In the genomic region with DNA sequence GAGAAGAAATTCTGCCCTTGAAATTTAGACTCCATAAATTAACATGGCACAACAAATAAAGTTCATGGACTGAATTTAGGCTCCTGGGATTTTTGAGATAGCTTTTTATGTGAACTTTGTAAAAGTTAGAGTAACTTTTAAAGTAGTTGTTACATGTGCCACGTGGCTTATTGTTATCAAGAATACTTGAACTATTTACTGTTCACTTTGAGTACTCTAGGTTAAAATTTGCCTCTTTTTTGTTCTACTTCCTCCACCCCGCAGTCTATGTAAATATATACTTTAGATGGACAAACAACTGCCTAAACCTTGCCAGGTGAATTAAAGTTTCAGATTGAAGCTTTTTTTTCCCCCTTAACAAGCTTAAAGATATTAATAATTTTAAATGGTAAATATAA, we compare ENCODE assay signal across 3 cellular contexts.
TF ChIP-seq lines count a peak whose summit lies in the region.

No MANE protein-coding gene starts in this region.

TF ChIP-seq in SK-N-SH, 30 proteins besides CTCF, POLR2A, EP300 and RAD21 (continued from another document):
- TF ChIP-seq, protein P1, sequence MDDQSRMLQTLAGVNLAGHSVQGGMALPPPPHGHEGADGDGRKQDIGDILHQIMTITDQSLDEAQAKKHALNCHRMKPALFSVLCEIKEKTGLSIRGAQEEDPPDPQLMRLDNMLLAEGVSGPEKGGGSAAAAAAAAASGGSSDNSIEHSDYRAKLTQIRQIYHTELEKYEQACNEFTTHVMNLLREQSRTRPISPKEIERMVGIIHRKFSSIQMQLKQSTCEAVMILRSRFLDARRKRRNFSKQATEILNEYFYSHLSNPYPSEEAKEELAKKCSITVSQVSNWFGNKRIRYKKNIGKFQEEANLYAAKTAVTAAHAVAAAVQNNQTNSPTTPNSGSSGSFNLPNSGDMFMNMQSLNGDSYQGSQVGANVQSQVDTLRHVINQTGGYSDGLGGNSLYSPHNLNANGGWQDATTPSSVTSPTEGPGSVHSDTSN (IDR thresholded peaks at IDR 0.05), result no peak
- TF ChIP-seq GABPA (IDR thresholded peaks at IDR 0.05; ENCODE audit: low read depth) (no peak), EZH2phosphoT487 (IDR thresholded peaks at IDR 0.05; ENCODE audit: borderline replicate concordance, low read depth) (no peak), JUND (IDR thresholded peaks at IDR 0.05) (no peak), NFIC (IDR thresholded peaks at IDR 0.05; ENCODE audit: borderline replicate concordance) (no peak), FOSL2 (IDR thresholded peaks at IDR 0.05; ENCODE audit: borderline replicate concordance, low read depth) (no peak), RCOR1 (IDR thresholded peaks at IDR 0.05; ENCODE audit: low read length) (no peak), NRF1 (IDR thresholded peaks at IDR 0.05; ENCODE audit: low read depth, low read length) (no peak)
- TF ChIP-seq, protein P2, sequence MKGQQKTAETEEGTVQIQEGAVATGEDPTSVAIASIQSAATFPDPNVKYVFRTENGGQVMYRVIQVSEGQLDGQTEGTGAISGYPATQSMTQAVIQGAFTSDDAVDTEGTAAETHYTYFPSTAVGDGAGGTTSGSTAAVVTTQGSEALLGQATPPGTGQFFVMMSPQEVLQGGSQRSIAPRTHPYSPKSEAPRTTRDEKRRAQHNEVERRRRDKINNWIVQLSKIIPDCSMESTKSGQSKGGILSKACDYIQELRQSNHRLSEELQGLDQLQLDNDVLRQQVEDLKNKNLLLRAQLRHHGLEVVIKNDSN (IDR thresholded peaks at IDR 0.05; ENCODE audit: borderline replicate concordance, low read depth), result no peak

TF ChIP-seq in SK-N-SH treated with all-trans-retinoic acid at 6 μM for 48 hours, 23 proteins besides CTCF, POLR2A, EP300 and RAD21 (continued from another document):
- TF ChIP-seq TOX (CRISPR knock-in tag; IDR thresholded peaks at IDR 0.05; ENCODE audit: borderline replicate concordance), result no peak
- TF ChIP-seq, protein P3, sequence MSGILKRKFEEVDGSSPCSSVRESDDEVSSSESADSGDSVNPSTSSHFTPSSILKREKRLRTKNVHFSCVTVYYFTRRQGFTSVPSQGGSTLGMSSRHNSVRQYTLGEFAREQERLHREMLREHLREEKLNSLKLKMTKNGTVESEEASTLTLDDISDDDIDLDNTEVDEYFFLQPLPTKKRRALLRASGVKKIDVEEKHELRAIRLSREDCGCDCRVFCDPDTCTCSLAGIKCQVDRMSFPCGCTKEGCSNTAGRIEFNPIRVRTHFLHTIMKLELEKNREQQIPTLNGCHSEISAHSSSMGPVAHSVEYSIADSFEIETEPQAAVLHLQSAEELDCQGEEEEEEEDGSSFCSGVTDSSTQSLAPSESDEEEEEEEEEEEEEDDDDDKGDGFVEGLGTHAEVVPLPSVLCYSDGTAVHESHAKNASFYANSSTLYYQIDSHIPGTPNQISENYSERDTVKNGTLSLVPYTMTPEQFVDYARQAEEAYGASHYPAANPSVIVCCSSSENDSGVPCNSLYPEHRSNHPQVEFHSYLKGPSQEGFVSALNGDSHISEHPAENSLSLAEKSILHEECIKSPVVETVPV (CRISPR knock-in tag; IDR thresholded peaks at IDR 0.05), result no peak
- TF ChIP-seq, protein P4, sequence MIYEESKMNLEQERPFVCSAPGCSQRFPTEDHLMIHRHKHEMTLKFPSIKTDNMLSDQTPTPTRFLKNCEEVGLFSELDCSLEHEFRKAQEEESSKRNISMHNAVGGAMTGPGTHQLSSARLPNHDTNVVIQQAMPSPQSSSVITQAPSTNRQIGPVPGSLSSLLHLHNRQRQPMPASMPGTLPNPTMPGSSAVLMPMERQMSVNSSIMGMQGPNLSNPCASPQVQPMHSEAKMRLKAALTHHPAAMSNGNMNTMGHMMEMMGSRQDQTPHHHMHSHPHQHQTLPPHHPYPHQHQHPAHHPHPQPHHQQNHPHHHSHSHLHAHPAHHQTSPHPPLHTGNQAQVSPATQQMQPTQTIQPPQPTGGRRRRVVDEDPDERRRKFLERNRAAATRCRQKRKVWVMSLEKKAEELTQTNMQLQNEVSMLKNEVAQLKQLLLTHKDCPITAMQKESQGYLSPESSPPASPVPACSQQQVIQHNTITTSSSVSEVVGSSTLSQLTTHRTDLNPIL (CRISPR knock-in tag; IDR thresholded peaks at IDR 0.05; ENCODE audit: low read depth), result no peak
- TF ChIP-seq ZFP30 (CRISPR knock-in tag; IDR thresholded peaks at IDR 0.05), result no peak
- TF ChIP-seq BACH2 (CRISPR knock-in tag; IDR thresholded peaks at IDR 0.05; ENCODE audit: borderline replicate concordance), result no peak
- no peak for TF ChIP-seq ZC3H10 (CRISPR knock-in tag; IDR thresholded peaks at IDR 0.05)
- no peak for TF ChIP-seq PPARA (CRISPR knock-in tag; IDR thresholded peaks at IDR 0.05; ENCODE audit: borderline replicate concordance)
- TF ChIP-seq ARNTL (CRISPR knock-in tag; IDR thresholded peaks at IDR 0.05; ENCODE audit: borderline replicate concordance, low read depth), result no peak
- no peak for TF ChIP-seq ISL1 (CRISPR knock-in tag; IDR thresholded peaks at IDR 0.05)
- TF ChIP-seq, protein P5, sequence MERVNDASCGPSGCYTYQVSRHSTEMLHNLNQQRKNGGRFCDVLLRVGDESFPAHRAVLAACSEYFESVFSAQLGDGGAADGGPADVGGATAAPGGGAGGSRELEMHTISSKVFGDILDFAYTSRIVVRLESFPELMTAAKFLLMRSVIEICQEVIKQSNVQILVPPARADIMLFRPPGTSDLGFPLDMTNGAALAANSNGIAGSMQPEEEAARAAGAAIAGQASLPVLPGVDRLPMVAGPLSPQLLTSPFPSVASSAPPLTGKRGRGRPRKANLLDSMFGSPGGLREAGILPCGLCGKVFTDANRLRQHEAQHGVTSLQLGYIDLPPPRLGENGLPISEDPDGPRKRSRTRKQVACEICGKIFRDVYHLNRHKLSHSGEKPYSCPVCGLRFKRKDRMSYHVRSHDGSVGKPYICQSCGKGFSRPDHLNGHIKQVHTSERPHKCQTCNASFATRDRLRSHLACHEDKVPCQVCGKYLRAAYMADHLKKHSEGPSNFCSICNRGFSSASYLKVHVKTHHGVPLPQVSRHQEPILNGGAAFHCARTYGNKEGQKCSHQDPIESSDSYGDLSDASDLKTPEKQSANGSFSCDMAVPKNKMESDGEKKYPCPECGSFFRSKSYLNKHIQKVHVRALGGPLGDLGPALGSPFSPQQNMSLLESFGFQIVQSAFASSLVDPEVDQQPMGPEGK (CRISPR knock-in tag; IDR thresholded peaks at IDR 0.05; ENCODE audit: borderline replicate concordance), result no peak
- TF ChIP-seq OSR1 (CRISPR knock-in tag; IDR thresholded peaks at IDR 0.05), result no peak
- no peak for TF ChIP-seq TCF4 (CRISPR knock-in tag; IDR thresholded peaks at IDR 0.05; ENCODE audit: borderline replicate concordance)
- no peak for TF ChIP-seq RARB (CRISPR knock-in tag; IDR thresholded peaks at IDR 0.05)

TF ChIP-seq in GM23338, 12 proteins besides CTCF, POLR2A, EP300 and RAD21 (continued from another document):
- TF ChIP-seq, protein P6, sequence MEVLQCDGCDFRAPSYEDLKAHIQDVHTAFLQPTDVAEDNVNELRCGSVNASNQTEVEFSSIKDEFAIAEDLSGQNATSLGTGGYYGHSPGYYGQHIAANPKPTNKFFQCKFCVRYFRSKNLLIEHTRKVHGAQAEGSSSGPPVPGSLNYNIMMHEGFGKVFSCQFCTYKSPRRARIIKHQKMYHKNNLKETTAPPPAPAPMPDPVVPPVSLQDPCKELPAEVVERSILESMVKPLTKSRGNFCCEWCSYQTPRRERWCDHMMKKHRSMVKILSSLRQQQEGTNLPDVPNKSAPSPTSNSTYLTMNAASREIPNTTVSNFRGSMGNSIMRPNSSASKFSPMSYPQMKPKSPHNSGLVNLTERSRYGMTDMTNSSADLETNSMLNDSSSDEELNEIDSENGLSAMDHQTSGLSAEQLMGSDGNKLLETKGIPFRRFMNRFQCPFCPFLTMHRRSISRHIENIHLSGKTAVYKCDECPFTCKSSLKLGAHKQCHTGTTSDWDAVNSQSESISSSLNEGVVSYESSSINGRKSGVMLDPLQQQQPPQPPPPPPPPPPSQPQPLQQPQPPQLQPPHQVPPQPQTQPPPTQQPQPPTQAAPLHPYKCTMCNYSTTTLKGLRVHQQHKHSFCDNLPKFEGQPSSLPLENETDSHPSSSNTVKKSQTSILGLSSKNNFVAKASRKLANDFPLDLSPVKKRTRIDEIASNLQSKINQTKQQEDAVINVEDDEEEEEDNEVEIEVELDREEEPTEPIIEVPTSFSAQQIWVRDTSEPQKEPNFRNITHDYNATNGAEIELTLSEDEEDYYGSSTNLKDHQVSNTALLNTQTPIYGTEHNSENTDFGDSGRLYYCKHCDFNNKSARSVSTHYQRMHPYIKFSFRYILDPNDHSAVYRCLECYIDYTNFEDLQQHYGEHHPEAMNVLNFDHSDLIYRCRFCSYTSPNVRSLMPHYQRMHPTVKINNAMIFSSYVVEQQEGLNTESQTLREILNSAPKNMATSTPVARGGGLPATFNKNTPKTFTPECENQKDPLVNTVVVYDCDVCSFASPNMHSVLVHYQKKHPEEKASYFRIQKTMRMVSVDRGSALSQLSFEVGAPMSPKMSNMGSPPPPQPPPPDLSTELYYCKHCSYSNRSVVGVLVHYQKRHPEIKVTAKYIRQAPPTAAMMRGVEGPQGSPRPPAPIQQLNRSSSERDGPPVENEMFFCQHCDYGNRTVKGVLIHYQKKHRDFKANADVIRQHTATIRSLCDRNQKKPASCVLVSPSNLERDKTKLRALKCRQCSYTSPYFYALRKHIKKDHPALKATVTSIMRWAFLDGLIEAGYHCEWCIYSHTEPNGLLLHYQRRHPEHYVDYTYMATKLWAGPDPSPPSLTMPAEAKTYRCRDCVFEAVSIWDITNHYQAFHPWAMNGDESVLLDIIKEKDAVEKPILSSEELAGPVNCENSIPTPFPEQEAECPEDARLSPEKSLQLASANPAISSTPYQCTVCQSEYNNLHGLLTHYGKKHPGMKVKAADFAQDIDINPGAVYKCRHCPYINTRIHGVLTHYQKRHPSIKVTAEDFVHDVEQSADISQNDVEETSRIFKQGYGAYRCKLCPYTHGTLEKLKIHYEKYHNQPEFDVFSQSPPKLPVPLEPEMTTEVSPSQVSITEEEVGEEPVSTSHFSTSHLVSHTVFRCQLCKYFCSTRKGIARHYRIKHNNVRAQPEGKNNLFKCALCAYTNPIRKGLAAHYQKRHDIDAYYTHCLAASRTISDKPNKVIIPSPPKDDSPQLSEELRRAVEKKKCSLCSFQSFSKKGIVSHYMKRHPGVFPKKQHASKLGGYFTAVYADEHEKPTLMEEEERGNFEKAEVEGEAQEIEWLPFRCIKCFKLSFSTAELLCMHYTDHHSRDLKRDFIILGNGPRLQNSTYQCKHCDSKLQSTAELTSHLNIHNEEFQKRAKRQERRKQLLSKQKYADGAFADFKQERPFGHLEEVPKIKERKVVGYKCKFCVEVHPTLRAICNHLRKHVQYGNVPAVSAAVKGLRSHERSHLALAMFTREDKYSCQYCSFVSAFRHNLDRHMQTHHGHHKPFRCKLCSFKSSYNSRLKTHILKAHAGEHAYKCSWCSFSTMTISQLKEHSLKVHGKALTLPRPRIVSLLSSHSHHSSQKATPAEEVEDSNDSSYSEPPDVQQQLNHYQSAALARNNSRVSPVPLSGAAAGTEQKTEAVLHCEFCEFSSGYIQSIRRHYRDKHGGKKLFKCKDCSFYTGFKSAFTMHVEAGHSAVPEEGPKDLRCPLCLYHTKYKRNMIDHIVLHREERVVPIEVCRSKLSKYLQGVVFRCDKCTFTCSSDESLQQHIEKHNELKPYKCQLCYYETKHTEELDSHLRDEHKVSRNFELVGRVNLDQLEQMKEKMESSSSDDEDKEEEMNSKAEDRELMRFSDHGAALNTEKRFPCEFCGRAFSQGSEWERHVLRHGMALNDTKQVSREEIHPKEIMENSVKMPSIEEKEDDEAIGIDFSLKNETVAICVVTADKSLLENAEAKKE (CRISPR knock-in tag; IDR thresholded peaks at IDR 0.05), result no peak
- TF ChIP-seq ZNF114 (CRISPR knock-in tag; IDR thresholded peaks at IDR 0.05), result no peak
- TF ChIP-seq, protein P7, sequence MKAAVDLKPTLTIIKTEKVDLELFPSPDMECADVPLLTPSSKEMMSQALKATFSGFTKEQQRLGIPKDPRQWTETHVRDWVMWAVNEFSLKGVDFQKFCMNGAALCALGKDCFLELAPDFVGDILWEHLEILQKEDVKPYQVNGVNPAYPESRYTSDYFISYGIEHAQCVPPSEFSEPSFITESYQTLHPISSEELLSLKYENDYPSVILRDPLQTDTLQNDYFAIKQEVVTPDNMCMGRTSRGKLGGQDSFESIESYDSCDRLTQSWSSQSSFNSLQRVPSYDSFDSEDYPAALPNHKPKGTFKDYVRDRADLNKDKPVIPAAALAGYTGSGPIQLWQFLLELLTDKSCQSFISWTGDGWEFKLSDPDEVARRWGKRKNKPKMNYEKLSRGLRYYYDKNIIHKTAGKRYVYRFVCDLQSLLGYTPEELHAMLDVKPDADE (IDR thresholded peaks at IDR 0.05), result no peak
- no peak for TF ChIP-seq POLR2AphosphoS5 (IDR thresholded peaks at IDR 0.05; ENCODE audit: low read depth)
